In genomic region chr19:4064073-4064550, GRCh38 we compare ENCODE assay signal across 8 cellular contexts. TPM values are rescaled to one million over a fixed set of nuclear protein-coding genes. Genes with fewer than 3 reads are reported as not detected.
DNase-seq lines count a peak whose midpoint lies in the region; ATAC-seq and TF ChIP-seq lines count a peak whose summit lies in the region.

No MANE protein-coding gene starts in this region.

- H3K27me3 ChIP-seq in GM23338 (ENCODE audit: insufficient read depth) (peaks cover 23% of the 10 kb centered on the region), psoas muscle (ENCODE audit: insufficient read depth in 3 of 3, low read length in 2 of 3) (no peaks in the 10 kb centered on the region)

- H3K9me3 ChIP-seq in psoas muscle = no peaks in the 10 kb centered on the region

- H3K4me1 Mint-ChIP-seq in GM23338 (peaks cover 13% of the 10 kb centered on the region), T-cell (peaks cover 17 to 52% (median 41%) of the 10 kb centered on the region in 3 donors)

- H4K20me1 ChIP-seq in GM23338 (replicated peaks; ENCODE audit: insufficient read depth) = peaks cover 33% of the 10 kb centered on the region

- 5 to 11% (median 7%) methylated on average over 27 to 32 of the region's 32 CpGs for WGBS in psoas muscle, 3 donors

- H3K9me2 ChIP-seq in GM23338 (ENCODE audit: insufficient read depth) = no peaks in the 10 kb centered on the region

- H3K4me3 Mint-ChIP-seq in GM23338 = peak overlapping the region; percentile 86
- H3K4me3 Mint-ChIP-seq in T-cell = peak overlapping the region; percentile 75 to 86 (median 80)

- H3K9me3 Mint-ChIP-seq in GM23338 (no peaks in the 10 kb centered on the region; the same call in 2 of the 3 replicates), T-cell (no peaks in the 10 kb centered on the region)

- H3K27me3 Mint-ChIP-seq in GM23338 (ENCODE audit: insufficient read depth, low read depth, poor library complexity) (peaks cover 20% of the 10 kb centered on the region), T-cell (no peaks in the 10 kb centered on the region)

- peaks cover 14% of the 10 kb centered on the region for H3F3A ChIP-seq in GM23338 (replicated peaks; ENCODE audit: low read depth)

- CTCF ChIA-PET in T-cell (lab: Charles Lee) = no interaction called here

- peak overlapping the region; percentile 84 for H3K4me3 ChIP-seq in GM23338
- H3K4me3 ChIP-seq in fibroblast of the aortic adventitia (ENCODE audit: low read depth, low read length) = peak overlapping the region; percentile 77
- H3K4me3 ChIP-seq in psoas muscle = peak overlapping the region; percentile 97

- H3K27ac Mint-ChIP-seq in GM23338 (peak overlapping the region; percentile 95), T-cell (peak overlapping the region; percentile 92)

- H3K27ac ChIP-seq in GM23338 (ENCODE audit: low read depth) (no peak overlapping the region), psoas muscle (peak overlapping the region; percentile 96)

- peaks cover 59% of the 10 kb centered on the region for H3K79me2 ChIP-seq in GM23338 (replicated peaks; ENCODE audit: insufficient read depth)

- H3K36me3 ChIP-seq in GM23338 (ENCODE audit: insufficient read depth) = no peaks in the 10 kb centered on the region
- no peaks in the 10 kb centered on the region for H3K36me3 ChIP-seq in psoas muscle (ENCODE audit: insufficient read depth in 1 of 2, low read depth in 1 of 2)

- H2AFZ ChIP-seq in GM23338 = no peak overlapping the region

- peak; percentile 7 for ATAC-seq in GM23338
- ATAC-seq in T-cell (replicated peaks in 1 of 4) = no peak
- ATAC-seq in psoas muscle = peak in 2 of 4 donors; percentile 0
- no peak for ATAC-seq in GM21528 (IDR thresholded peaks at IDR 0.05; ENCODE audit: low FRiP score, unreplicated experiment)
- no peak for ATAC-seq in GM18867 (IDR thresholded peaks at IDR 0.05; ENCODE audit: unreplicated experiment)
- ATAC-seq in GM18870 (IDR thresholded peaks at IDR 0.05; ENCODE audit: unreplicated experiment) = no peak
- no peak for ATAC-seq in GM21825 (IDR thresholded peaks at IDR 0.05; ENCODE audit: unreplicated experiment)

- no peak for DNase-seq in GM23338 (ENCODE audit: low spot score)
- peak in 1 of 34 experiments; percentile 16 for DNase-seq in T-cell
- DNase-seq in fibroblast of the aortic adventitia (ENCODE audit: low read depth) = no peak
- peak; percentile 50 to 72 for DNase-seq in psoas muscle

- peak overlapping the region; percentile 94 for H3K4me2 ChIP-seq in GM23338

- intact Hi-C loops in psoas muscle (cut with DNase I) = loop anchor here in 1 of 2 donors (5.0 kb wide), 2 partner anchors 57 to 82 kb away; partner anchors contain the start of gene PIAS4

- peaks cover 3% of the 10 kb centered on the region; the same call in 1 of the 3 replicates for H3K36me3 Mint-ChIP-seq in GM23338 (ENCODE audit: low read depth)
- no peaks in the 10 kb centered on the region for H3K36me3 Mint-ChIP-seq in T-cell

- TF ChIP-seq CTCF in GM23338 (conservative IDR thresholded peaks at IDR 0.05; ENCODE audit: low read depth in 2 of 2) (no peak), fibroblast of the aortic adventitia (IDR thresholded peaks at IDR 0.05; ENCODE audit: insufficient read depth, low read length) (no peak), psoas muscle (IDR thresholded peaks at IDR 0.05) (no peak)

- H3K4me1 ChIP-seq in GM23338 (ENCODE audit: insufficient read depth) = peaks cover 26% of the 10 kb centered on the region
- H3K4me1 ChIP-seq in psoas muscle = peaks cover 51% of the 10 kb centered on the region

- POLR2A ChIA-PET in T-cell (lab: Charles Lee) = interaction anchor here in 1 of 2 donors (1.0 kb wide), 1 partner anchor 45 kb away, joined by 3 read pairs; no protein-coding TSS in a partner anchor

TF ChIP-seq in GM23338, 12 proteins besides CTCF, POLR2A, EP300 and RAD21 (continues in another document):
- TF ChIP-seq ZNF331 (CRISPR knock-in tag; IDR thresholded peaks at IDR 0.05; ENCODE audit: low read depth) = no peak
- no peak for TF ChIP-seq ZNF462 (CRISPR knock-in tag; IDR thresholded peaks at IDR 0.05)
- no peak for TF ChIP-seq JUNB (IDR thresholded peaks at IDR 0.05; ENCODE audit: unreplicated experiment)
- no peak for TF ChIP-seq EZH2phosphoT487 (IDR thresholded peaks at IDR 0.05; ENCODE audit: unreplicated experiment)
- TF ChIP-seq ZNF114 (CRISPR knock-in tag; IDR thresholded peaks at IDR 0.05) = no peak
- TF ChIP-seq STAT1 (IDR thresholded peaks at IDR 0.05; ENCODE audit: unreplicated experiment) = no peak
- TF ChIP-seq EZH2 (IDR thresholded peaks at IDR 0.05; ENCODE audit: low read depth, unreplicated experiment) = no peak

RNA-seq across cellular contexts. Expression of gene ZBTB7A, which starts 2.6 kb away (rescaled TPM):
- total RNA-seq in GM23338 (2014; rRNA removed; shearing (Covaris generic)) = 28.5 and 35.0 TPM in 2 replicates
- polyA plus RNA-seq in GM23338 (2016; fragmentation: Nextera tagmentation; extraction: Ambion mirVana) = 9.5 and 11.1 TPM in 2 replicates
- total RNA-seq in T-cell = 10 to 100 TPM; 43.6 to 85.7 (median 81.8) TPM
- total RNA-seq in fibroblast of the aortic adventitia (ENCODE audit: low replicate concordance) = 23.5 and 31.6 TPM in 2 replicates
- total RNA-seq in psoas muscle = 10 to 100 TPM; 25.7 to 55.9 (median 45.7) TPM
- 10 to 100 TPM; 18.5 to 20.3 (median 20.0) TPM for polyA plus RNA-seq in psoas muscle

RNA-seq across cellular contexts. Expression of gene PIAS4, which starts 56.6 kb away (rescaled TPM):
- total RNA-seq in GM23338 (2014; rRNA removed; shearing (Covaris generic)) = 34.1 and 48.4 TPM in 2 replicates
- polyA plus RNA-seq in GM23338 (2016; fragmentation: Nextera tagmentation; extraction: Ambion mirVana) = 17.0 and 20.0 TPM in 2 replicates
- total RNA-seq in T-cell = 10 to 100 TPM; 21.8 to 42.6 (median 31.4) TPM
- total RNA-seq in fibroblast of the aortic adventitia (ENCODE audit: low replicate concordance) = 21.5 and 23.8 TPM in 2 replicates
- total RNA-seq in psoas muscle = 10 to 100 TPM; 14.6 to 27.2 (median 17.0) TPM
- 10 to 100 TPM; 12.7 to 21.8 (median 14.6) TPM for polyA plus RNA-seq in psoas muscle

RNA-seq across cellular contexts. Expression of gene MAP2K2, which starts 59.8 kb away (rescaled TPM):
- total RNA-seq in GM23338 (2014; rRNA removed; shearing (Covaris generic)) = 140 and 151 TPM in 2 replicates
- polyA plus RNA-seq in GM23338 (2016; fragmentation: Nextera tagmentation; extraction: Ambion mirVana) = 99.7 and 108 TPM in 2 replicates
- total RNA-seq in T-cell = 100 to 1,000 TPM; 101 to 152 (median 141) TPM
- 177 and 215 TPM in 2 replicates for total RNA-seq in fibroblast of the aortic adventitia (ENCODE audit: low replicate concordance)
- 100 to 1,000 TPM; 136 to 192 (median 151) TPM for total RNA-seq in psoas muscle
- polyA plus RNA-seq in psoas muscle = 100 to 1,000 TPM; 189 to 290 (median 207) TPM

Comparison
In these comparisons a context has a peak if more than half of its experiments do, and no peak if none do; other contexts are left out.
1. DNase-seq: peak in psoas muscle (2 of 2); none in GM23338 (single experiment) and fibroblast of the aortic adventitia (single experiment).
2. Peak in every context shown above with its lines, with median percentiles within 50 percentile points of each other: H3K4me3 ChIP-seq.